Comparison of ENCODE assay signal across 12 cellular contexts in the genomic region with DNA sequence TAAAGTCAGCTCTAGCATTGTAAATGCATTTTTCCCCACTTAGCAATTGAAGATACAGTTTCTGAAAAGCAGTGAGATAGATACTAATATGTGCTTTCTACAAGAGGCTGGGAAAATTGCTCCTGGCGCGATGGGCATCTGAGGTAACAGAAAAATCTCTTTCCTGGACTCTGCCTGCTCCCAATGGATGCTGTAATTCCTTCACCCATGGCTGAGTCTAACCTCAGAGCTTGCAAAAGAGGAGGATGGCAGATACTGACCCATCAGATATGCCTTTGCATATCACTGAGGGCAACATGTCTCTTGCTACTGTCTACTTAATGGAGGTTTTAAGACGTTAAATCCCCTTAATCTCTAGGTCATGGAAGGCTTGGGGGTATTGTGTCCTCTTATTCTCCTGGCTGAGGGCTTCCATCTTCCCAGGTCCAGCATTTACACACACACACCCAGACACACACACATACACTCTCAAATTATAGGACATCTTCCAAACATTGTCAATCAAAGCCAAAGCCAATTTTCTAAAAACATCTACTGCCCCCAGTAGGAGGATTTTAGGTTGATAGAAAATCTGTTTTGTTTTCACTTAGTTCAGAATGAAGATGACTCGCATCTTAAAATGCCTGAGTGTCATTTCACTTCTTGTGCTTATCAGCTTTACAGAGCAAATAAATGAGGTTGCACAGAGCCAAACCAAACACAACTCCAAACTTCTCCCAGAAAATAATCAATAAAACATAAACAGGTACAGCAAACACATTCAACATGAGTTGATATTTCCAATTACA. TPM values are rescaled to one million over a fixed set of nuclear protein-coding genes. Genes with fewer than 3 reads are reported as not detected.
DNase-seq lines count a peak whose midpoint lies in the region; ATAC-seq, FAIRE-seq and TF ChIP-seq lines count a peak whose summit lies in the region.
"Had no signal": no experiment of that assay in that cellular context is flagged by ENCODE, and none has a peak within 500 bp of the region (broad histone marks: within the 10 kb centered on the region; RNA-seq: fewer than 3 reads in every experiment).

No MANE protein-coding gene starts in this region.

- CTCF ChIA-PET in H1 (lab: Charles Lee; ENCODE audit: partially characterized antibody), result interaction anchor here (2.9 kb wide), 1 partner anchor 30 kb away, joined by 10 read pairs; no protein-coding TSS in a partner anchor

- no peak overlapping the region for H4K8ac ChIP-seq in H1 (ENCODE audit: extremely low read depth, insufficient read depth, low read length)

- no peak overlapping the region for H3K23ac ChIP-seq in H1 (ENCODE audit: insufficient read length)

- no peak overlapping the region for H3K27ac ChIP-seq in H1 (ENCODE audit: low read depth, low read length)
- H3K27ac ChIP-seq: coronary artery, gastroesophageal sphincter had no signal

- peak; percentile 52 for DNase-seq in GM13977 (ENCODE audit: low spot score)
- DNase-seq in NCI-H2227 (lab: John Stamatoyannopoulos, UW; ENCODE audit: unreplicated experiment), result peak; percentile 18
- no peak for DNase-seq in H1 (ENCODE audit: low read depth in 1 of 2, low spot score in 2 of 2)
- DNase-seq in renal cortical epithelial cell (ENCODE audit: low read depth), result peak; percentile 79
- no peak for DNase-seq in amniotic stem cell (lab: John Stamatoyannopoulos, UW)
- DNase-seq in NCI-H1105 (lab: John Stamatoyannopoulos, UW), result no peak
- DNase-seq: activated CD8-positive, alpha-beta T cell treated with anti-CD3 and anti-CD28 coated beads for 36 hours; mammary epithelial cell; NCI-H748 treated with DMSO at 0.1 percent for 48 hours had no signal

- H3K18ac ChIP-seq in H1 (ENCODE audit: extremely low read depth, low read length), result no peak overlapping the region; the same call in 1 of the 2 replicates

- H2AK5ac ChIP-seq in H1 (ENCODE audit: low read depth, low read length), result no peak overlapping the region

- peak; percentile 4 for TF ChIP-seq CTCF in GM13977 (IDR thresholded peaks at IDR 0.05; ENCODE audit: extremely low read depth, insufficient read depth, missing control alignments)
- TF ChIP-seq CTCF in H1 (IDR thresholded peaks at IDR 0.05; ENCODE audit: control extremely low read depth in 1 of 3, insufficient read depth in 1 of 3, low read depth in 1 of 3, low read length in 3 of 3), result no peak

- 0 out of 2 replicates have a peak overlapping the region, but pooled peaks have one; percentile 48 for H2BK20ac ChIP-seq in H1 (ENCODE audit: low read length)

- no peak overlapping the region for H2BK15ac ChIP-seq in H1 (ENCODE audit: low read length)

- FAIRE-seq in H1 (lab: Jason Lieb, UNC), result no peak

- no peak overlapping the region for H3K9ac ChIP-seq in H1 (replicated peaks in 1 of 4; ENCODE audit: extremely low read depth in 1 of 4, low read depth in 3 of 4, low read length in 3 of 4)

- H3K4me1 ChIP-seq in H1 (replicated peaks in 1 of 4; ENCODE audit: control insufficient read depth in 3 of 4, insufficient read depth in 4 of 4, low read length in 3 of 4), result peaks cover 0 to 10% (median 3%) of the 10 kb centered on the region in 4 experiments; a peak in 3 of 7 replicates
- H3K4me1 ChIP-seq: gastroesophageal sphincter had no signal

- TF ChIP-seq RAD21 in H1 (IDR thresholded peaks at IDR 0.05 in 1 of 2, conservative IDR thresholded peaks at IDR 0.05 in 1 of 2; ENCODE audit: low read depth in 2 of 2, low read length in 2 of 2), result no peak

- peak overlapping the region; percentile 72; the same call in 1 of the 2 replicates for H2AFZ ChIP-seq in H1 (ENCODE audit: low read length)

- no peaks in the 10 kb centered on the region; the same call in 1 of the 2 replicates for H3K79me1 ChIP-seq in H1 (ENCODE audit: low read depth, low read length)

- H3K79me2 ChIP-seq in H1 (ENCODE audit: control insufficient read depth in 1 of 2, insufficient read depth in 2 of 2, low read length in 2 of 2), result no peaks in the 10 kb centered on the region

- H4K91ac ChIP-seq in H1 (replicated peaks; ENCODE audit: insufficient read length, low read length), result no peak overlapping the region

- H2BK120ac ChIP-seq in H1 (replicated peaks; ENCODE audit: low read depth, low read length), result no peak overlapping the region

- H3K4ac ChIP-seq in H1 (replicated peaks; ENCODE audit: insufficient read length, low read depth, low read length), result no peak overlapping the region

- H2BK12ac ChIP-seq in H1 (ENCODE audit: low read depth, low read length), result no peak overlapping the region

- no peak for TF ChIP-seq EP300 in H1 (IDR thresholded peaks at IDR 0.05; ENCODE audit: borderline replicate concordance in 1 of 2, low read depth in 2 of 2, low read length in 2 of 2)

- in situ Hi-C loops in GM13977 (cut with MboI; ENCODE audit: low pct_unique_long_range_greater_than_20kb, low sequenced_read_pairs, unreplicated experiment), result no loop called here

- no peaks in the 10 kb centered on the region for H4K20me1 ChIP-seq in H1 (replicated peaks in 1 of 2; ENCODE audit: control insufficient read depth in 1 of 2, insufficient read depth in 2 of 2, low read length in 2 of 2)

- H3K27me3 ChIP-seq in H1 (replicated peaks in 1 of 4; ENCODE audit: control insufficient read depth in 3 of 4, extremely low read depth in 1 of 4, insufficient read depth in 3 of 4, low read length in 3 of 4), result no peaks in the 10 kb centered on the region

- H3K56ac ChIP-seq in H1 (replicated peaks; ENCODE audit: insufficient read length, low read depth, low read length), result no peak overlapping the region

- no peak overlapping the region; a peak in 1 of 4 replicates for H3K4me2 ChIP-seq in H1 (ENCODE audit: insufficient read depth in 1 of 2, low read depth in 2 of 2, low read length in 2 of 2)

- no peak overlapping the region for H2BK5ac ChIP-seq in H1 (ENCODE audit: low read depth, low read length)

- no peaks in the 10 kb centered on the region for H3K36me3 ChIP-seq in H1 (ENCODE audit: control insufficient read depth in 2 of 4, insufficient read depth in 4 of 4, low read length in 3 of 4)
- H3K36me3 ChIP-seq: gastroesophageal sphincter had no signal

- no peak overlapping the region for H4K5ac ChIP-seq in H1 (ENCODE audit: insufficient read length, low read depth, low read length)

- no peaks in the 10 kb centered on the region for H3K23me2 ChIP-seq in H1 (ENCODE audit: low read depth, low read length)

- no peak for ATAC-seq in GM18907 (IDR thresholded peaks at IDR 0.05; ENCODE audit: unreplicated experiment)
- ATAC-seq: activated CD8-positive, alpha-beta T cell treated with anti-CD3 and anti-CD28 coated beads for 36 hours; gastroesophageal sphincter had no signal

- 88% methylated on average over 4 of the region's 4 CpGs; no CpG with 5 or more reads in 1 of the 2 experiments for WGBS in H1 (ENCODE audit: extremely low coverage in 1 of 2, insufficient coverage in 1 of 2, insufficient read length in 1 of 2, insufficient replicate concordance in 2 of 2, low coverage in 1 of 2, low lambda C conversion rate in 2 of 2, missing lambda C conversion rate in 1 of 2), 2 experiments

- TF ChIP-seq POLR2A in H1 (IDR thresholded peaks at IDR 0.05; ENCODE audit: control extremely low read depth in 1 of 2, low read depth in 2 of 2, low read length in 2 of 2), result no peak

- no peak overlapping the region for H3K14ac ChIP-seq in H1 (ENCODE audit: insufficient read length)

- H3K9me3 ChIP-seq in H1 (ENCODE audit: insufficient read depth in 2 of 2, low read depth in 1 of 2, low read length in 1 of 2), result no peaks in the 10 kb centered on the region
- H3K9me3 ChIP-seq: gastroesophageal sphincter had no signal

- POLR2A ChIA-PET in H1 (lab: Charles Lee; ENCODE audit: partially characterized antibody), result interaction anchor here (1.3 kb wide), 1 partner anchor 8 kb away, joined by 4 read pairs; no protein-coding TSS in a partner anchor

- no peak overlapping the region for H3K4me3 ChIP-seq in H1 (ENCODE audit: extremely low read depth in 1 of 4, insufficient read depth in 2 of 4, low read depth in 3 of 4, low read length in 4 of 4)
- H3K4me3 ChIP-seq: coronary artery, gastroesophageal sphincter had no signal

TF ChIP-seq in H1, 55 proteins besides CTCF, POLR2A, EP300 and RAD21 (continues in another document):
- TF ChIP-seq MAFK (IDR thresholded peaks at IDR 0.05; ENCODE audit: low read depth, low read length) (no peak), CBX8 (IDR thresholded peaks at IDR 0.05; ENCODE audit: borderline replicate concordance, low read depth, low read length) (no peak), TEAD4 (IDR thresholded peaks at IDR 0.05; ENCODE audit: low read depth, low read length) (no peak), SP1 (IDR thresholded peaks at IDR 0.05; ENCODE audit: low read depth, low read length) (no peak), KDM1A (IDR thresholded peaks at IDR 0.05; ENCODE audit: borderline replicate concordance, low read length) (no peak), ZNF274 (IDR thresholded peaks at IDR 0.05; ENCODE audit: borderline replicate concordance, extremely low read depth, low read length) (no peak), RFX5 (IDR thresholded peaks at IDR 0.05; ENCODE audit: borderline replicate concordance, low read depth, low read length) (no peak), TCF12 (IDR thresholded peaks at IDR 0.05; ENCODE audit: low read depth, low read length) (no peak), TBP (IDR thresholded peaks at IDR 0.05; ENCODE audit: low read depth, low read length) (no peak), CTBP2 (IDR thresholded peaks at IDR 0.05; ENCODE audit: borderline replicate concordance, insufficient read depth, insufficient read length, low read length) (no peak), BCL11A (IDR thresholded peaks at IDR 0.05; ENCODE audit: low read depth in 2 of 2, low read length in 2 of 2) (no peak), KDM4A (IDR thresholded peaks at IDR 0.05; ENCODE audit: low read depth, low read length, severe bottlenecking) (no peak), RNF2 (IDR thresholded peaks at IDR 0.05; ENCODE audit: borderline replicate concordance, low read depth, low read length, missing control alignments, poor library complexity, severe bottlenecking) (no peak)
- TF ChIP-seq, protein P1, sequence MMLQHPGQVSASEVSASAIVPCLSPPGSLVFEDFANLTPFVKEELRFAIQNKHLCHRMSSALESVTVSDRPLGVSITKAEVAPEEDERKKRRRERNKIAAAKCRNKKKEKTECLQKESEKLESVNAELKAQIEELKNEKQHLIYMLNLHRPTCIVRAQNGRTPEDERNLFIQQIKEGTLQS (IDR thresholded peaks at IDR 0.05; ENCODE audit: insufficient read depth, low read depth, low read length), result no peak

RNA-seq across cellular contexts. Expression of a gene that starts 2.4 kb away (rescaled TPM):
- not detected in 2 replicates for total RNA-seq in H1 (2021; fragmentation: NEBNext Ultra II Directional; extraction: Animal tissue kit (Norgen Biotek cat#: 25700))
- 0.05 and 0.16 TPM in 2 replicates for polyA plus RNA-seq in H1 (2011; rRNA removed)
- polyA plus RNA-seq in H1 (2011; cell fraction: cytosol; rRNA removed), result 0.08 TPM
- polyA plus RNA-seq in H1 (2011; cell fraction: nucleus; rRNA removed), result 0.21 TPM
- 0.07 to 0.17 TPM in 2 of 4 replicates, not detected in the others for polyA plus RNA-seq in H1 (2012, experiment 1 of 2)
- polyA plus RNA-seq in H1 (2012, experiment 2 of 2), result not detected
- polyA plus RNA-seq in H1 (2013, experiment 1 of 2), result 0.24 TPM
- 0.33 TPM for polyA plus RNA-seq in H1 (2013, experiment 2 of 2)
- polyA minus RNA-seq in H1 (2011; rRNA and poly(A)+ RNA removed), result 0.12 and 0.25 TPM in 2 replicates
- polyA minus RNA-seq in H1 (2011; cell fraction: cytosol; rRNA and poly(A)+ RNA removed), result not detected
- polyA minus RNA-seq in H1 (2011; cell fraction: nucleus; rRNA and poly(A)+ RNA removed), result not detected
- not detected in 2 replicates for total RNA-seq in renal cortical epithelial cell
- total RNA-seq: activated CD8-positive, alpha-beta T cell treated with anti-CD3 and anti-CD28 coated beads for 36 hours; gastroesophageal sphincter; mammary epithelial cell had no signal
- polyA plus RNA-seq: mammary epithelial cell had no signal

Comparison
In these comparisons a context has a peak if more than half of its experiments do, and no peak if none do; other contexts are left out.
1. DNase-seq: peak in GM13977 (single experiment), NCI-H2227 (single experiment) and renal cortical epithelial cell (single experiment); none in H1 (0 of 2), amniotic stem cell (single experiment) and NCI-H1105 (single experiment).